13 cellular contexts compared by ENCODE assay signal in the genomic region with DNA sequence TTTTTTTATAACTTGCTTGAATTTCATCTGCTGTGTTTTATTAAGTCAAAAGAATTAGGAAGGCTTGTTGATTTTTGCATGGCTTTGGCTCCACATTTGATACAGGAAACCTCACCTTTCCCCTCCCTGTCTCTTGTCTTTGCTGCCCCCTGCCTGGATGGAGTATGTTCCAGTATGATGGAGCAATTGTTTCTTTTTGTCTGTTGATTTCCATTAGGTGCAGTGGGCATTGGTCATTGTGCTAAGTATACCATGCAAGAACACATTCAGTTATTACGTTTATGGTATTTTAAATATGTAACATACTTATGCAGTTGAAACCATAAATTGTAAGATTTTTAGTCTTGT. TPM values are rescaled to one million over a fixed set of nuclear protein-coding genes. Genes with fewer than 3 reads are reported as not detected.
DNase-seq lines count a peak whose midpoint lies in the region; ATAC-seq and TF ChIP-seq lines count a peak whose summit lies in the region.
"Had no signal": no experiment of that assay in that cellular context is flagged by ENCODE, and none has a peak within 500 bp of the region (broad histone marks: within the 10 kb centered on the region; RNA-seq: fewer than 3 reads in every experiment).

No MANE protein-coding gene starts in this region.

- H3K4me1 ChIP-seq in tibial artery, result peaks cover 0 to 45% (median 9%) of the 10 kb centered on the region in 4 donors

- no peak overlapping the region for H3K27ac ChIP-seq in tibial artery

- ATAC-seq in activated CD8-positive, alpha-beta T cell treated with anti-CD3 and anti-CD28 coated beads for 36 hours, result no peak

- TF ChIP-seq CTCF in kidney epithelial cell (IDR thresholded peaks at IDR 0.05; ENCODE audit: insufficient read depth, low read length, poor library complexity, severe bottlenecking), result peak; percentile 28
- TF ChIP-seq CTCF in tibial artery (IDR thresholded peaks at IDR 0.05), result no peak
- no peak for TF ChIP-seq CTCF in activated CD8-positive, alpha-beta T cell treated with anti-CD3 and anti-CD28 coated beads for 36 hours (IDR thresholded peaks at IDR 0.05)

- peak; percentile 22 for DNase-seq in NCI-H1092 treated with DMSO at 0.1 percent for 48 hours (lab: John Stamatoyannopoulos, UW)
- no peak for DNase-seq in NCI-H1092 (lab: John Stamatoyannopoulos, UW)
- peak in 2 of 3 experiments; percentile 29 to 68 for DNase-seq in NCI-H1417 (lab: John Stamatoyannopoulos, UW)
- DNase-seq in SHP77 treated with DMSO at 0.1 percent for 48 hours (lab: John Stamatoyannopoulos, UW), result peak; percentile 0
- no peak for DNase-seq in kidney epithelial cell (ENCODE audit: low read depth)
- no peak for DNase-seq in nucleus accumbens (lab: John Stamatoyannopoulos, UW)
- DNase-seq in tibial artery, result no peak
- DNase-seq in activated CD8-positive, alpha-beta T cell treated with anti-CD3 and anti-CD28 coated beads for 36 hours, result no peak
- DNase-seq: activated B cell treated with CpG ODN at 0.5 μM for 24 hours; activated T-cell treated with anti-CD3 and anti-CD28 coated beads, Interleukin-2, amount 50 U/mL, for 24 hours; stimulated activated CD4-positive, alpha-beta T cell treated with anti-CD3 and anti-CD28 coated beads, Interleukin-15, amount 100 ng/mL, for 24 hours had no signal

- H3K9me3 ChIP-seq in tibial artery, result no peaks in the 10 kb centered on the region

- CTCF ChIA-PET in activated CD8-positive, alpha-beta T cell treated with anti-CD3 and anti-CD28 coated beads for 36 hours (lab: Charles Lee), result interaction anchor here (0.6 to 7.2 kb wide), 32 partner anchors 8 to 163 kb away, joined by 3 to 174 read pairs (median 4); a partner anchor contains a TSS

- H3K36me3 ChIP-seq in kidney epithelial cell (ENCODE audit: control insufficient read depth, insufficient read depth, low read length) (no peaks in the 10 kb centered on the region), tibial artery (no peaks in the 10 kb centered on the region)

- H3K27me3 Mint-ChIP-seq in activated CD8-positive, alpha-beta T cell treated with anti-CD3 and anti-CD28 coated beads for 36 hours, result no peaks in the 10 kb centered on the region
- H3K27me3 Mint-ChIP-seq: activated B cell treated with CpG ODN at 0.5 μM for 24 hours; activated T-cell treated with anti-CD3 and anti-CD28 coated beads, Interleukin-2, amount 50 U/mL, for 24 hours; dendritic cell treated with granulocyte-macrophage colony-stimulating factor and Interleukin-4, amounts not matched to agents 40 ng/mL and 50 ng/mL, for 4 days; IgD-negative memory B cell had no signal

- no peaks in the 10 kb centered on the region for H3K9me3 Mint-ChIP-seq in activated CD8-positive, alpha-beta T cell treated with anti-CD3 and anti-CD28 coated beads for 36 hours
- H3K9me3 Mint-ChIP-seq: activated B cell treated with CpG ODN at 0.5 μM for 24 hours; activated T-cell treated with anti-CD3 and anti-CD28 coated beads, Interleukin-2, amount 50 U/mL, for 24 hours; dendritic cell treated with granulocyte-macrophage colony-stimulating factor and Interleukin-4, amounts not matched to agents 40 ng/mL and 50 ng/mL, for 4 days; IgD-negative memory B cell had no signal

- H3K4me3 ChIP-seq in kidney epithelial cell (ENCODE audit: low read depth, low read length) (no peak overlapping the region), tibial artery (no peak overlapping the region)

- POLR2A ChIA-PET in activated CD8-positive, alpha-beta T cell treated with anti-CD3 and anti-CD28 coated beads for 36 hours (lab: Charles Lee), result no interaction called here

- H3K4me3 Mint-ChIP-seq in activated CD8-positive, alpha-beta T cell treated with anti-CD3 and anti-CD28 coated beads for 36 hours, result no peak overlapping the region
- H3K4me3 Mint-ChIP-seq: activated B cell treated with CpG ODN at 0.5 μM for 24 hours; activated T-cell treated with anti-CD3 and anti-CD28 coated beads, Interleukin-2, amount 50 U/mL, for 24 hours; dendritic cell treated with granulocyte-macrophage colony-stimulating factor and Interleukin-4, amounts not matched to agents 40 ng/mL and 50 ng/mL, for 4 days; IgD-negative memory B cell had no signal

- intact Hi-C loops in tibial artery (cut with DNase I; ENCODE audit: low total_unique reads), result loop anchor here (5.0 kb wide), 1 partner anchor 156 kb away; a partner anchor contains a TSS
- intact Hi-C loops in activated CD8-positive, alpha-beta T cell treated with anti-CD3 and anti-CD28 coated beads for 36 hours (cut with micrococcal nuclease), result loop anchor here (1.0 to 10.0 kb wide), 3 partner anchors 59 to 156 kb away; a partner anchor contains a TSS

- H3K27ac Mint-ChIP-seq in activated CD8-positive, alpha-beta T cell treated with anti-CD3 and anti-CD28 coated beads for 36 hours, result no peak overlapping the region
- H3K27ac Mint-ChIP-seq: activated B cell treated with CpG ODN at 0.5 μM for 24 hours; activated T-cell treated with anti-CD3 and anti-CD28 coated beads, Interleukin-2, amount 50 U/mL, for 24 hours; dendritic cell treated with granulocyte-macrophage colony-stimulating factor and Interleukin-4, amounts not matched to agents 40 ng/mL and 50 ng/mL, for 4 days; IgD-negative memory B cell had no signal

- no peaks in the 10 kb centered on the region for H3K4me1 Mint-ChIP-seq in activated CD8-positive, alpha-beta T cell treated with anti-CD3 and anti-CD28 coated beads for 36 hours (ENCODE audit: low read depth)

- no peaks in the 10 kb centered on the region for H3K27me3 ChIP-seq in kidney epithelial cell (ENCODE audit: control insufficient read depth, insufficient read depth, low read length)
- no peaks in the 10 kb centered on the region for H3K27me3 ChIP-seq in tibial artery

- no peaks in the 10 kb centered on the region for H3K36me3 Mint-ChIP-seq in activated CD8-positive, alpha-beta T cell treated with anti-CD3 and anti-CD28 coated beads for 36 hours (ENCODE audit: low read depth)

RNA-seq across cellular contexts. Expression of a gene that starts 19.6 kb away (rescaled TPM):
- 341 and 345 TPM in 2 replicates for total RNA-seq in kidney epithelial cell
- total RNA-seq in activated CD8-positive, alpha-beta T cell treated with anti-CD3 and anti-CD28 coated beads for 36 hours, result 1 to 10 TPM; 3.7 to 3.9 TPM

Comparison
In these comparisons a context has a peak if more than half of its experiments do, and no peak if none do; other contexts are left out.
1. DNase-seq: peak in NCI-H1092 treated with DMSO at 0.1 percent for 48 hours (single experiment), NCI-H1417 (2 of 3) and SHP77 treated with DMSO at 0.1 percent for 48 hours (single experiment); none in NCI-H1092 (single experiment), kidney epithelial cell (single experiment), nucleus accumbens (0 of 56), tibial artery (0 of 2) and activated CD8-positive, alpha-beta T cell treated with anti-CD3 and anti-CD28 coated beads for 36 hours (single experiment).
2. RNA of a gene that starts 19.6 kb away (total RNA-seq): 341 to 345 TPM in kidney epithelial cell; 3.7 to 3.9 TPM in activated CD8-positive, alpha-beta T cell treated with anti-CD3 and anti-CD28 coated beads for 36 hours; every median in the first group is over 10 times any median in the second.